Comparison of ENCODE assay signal across 8 cellular contexts in genomic region chr21:36060159-36060921, GRCh38. TPM values are rescaled to one million over a fixed set of nuclear protein-coding genes. Genes with fewer than 3 reads are reported as not detected.
DNase-seq lines count a peak whose midpoint lies in the region; ATAC-seq lines count a peak whose summit lies in the region.

A gene with protein sequence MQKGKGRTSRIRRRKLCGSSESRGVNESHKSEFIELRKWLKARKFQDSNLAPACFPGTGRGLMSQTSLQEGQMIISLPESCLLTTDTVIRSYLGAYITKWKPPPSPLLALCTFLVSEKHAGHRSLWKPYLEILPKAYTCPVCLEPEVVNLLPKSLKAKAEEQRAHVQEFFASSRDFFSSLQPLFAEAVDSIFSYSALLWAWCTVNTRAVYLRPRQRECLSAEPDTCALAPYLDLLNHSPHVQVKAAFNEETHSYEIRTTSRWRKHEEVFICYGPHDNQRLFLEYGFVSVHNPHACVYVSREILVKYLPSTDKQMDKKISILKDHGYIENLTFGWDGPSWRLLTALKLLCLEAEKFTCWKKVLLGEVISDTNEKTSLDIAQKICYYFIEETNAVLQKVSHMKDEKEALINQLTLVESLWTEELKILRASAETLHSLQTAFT (minus strand): TSS chr21:36060526. CDS start chr21:36058888, 1,638 bp downstream.

- H3K9me2 ChIP-seq in Karpas-422 (replicated peaks; ENCODE audit: insufficient read depth, low read length): no peaks in the 10 kb centered on the region

- peaks cover 2 to 38% (median 24%) of the 10 kb centered on the region in 7 donors for H3K4me1 Mint-ChIP-seq in naive thymus-derived CD4-positive, alpha-beta T cell
- peaks cover 3 to 15% of the 10 kb centered on the region in 2 donors for H3K4me1 Mint-ChIP-seq in stimulated activated naive B cell treated with anti-CD40 and anti-IgM and Interleukin-4, amounts not matched to agents 10 μg/mL and 1 μg/mL and 100 μg/mL, for 72 hours

- DNase-seq in DMS79 treated with DMSO at 0.1 percent for 48 hours (lab: John Stamatoyannopoulos, UW): peak; percentile 89
- peak; percentile 97 for DNase-seq in Karpas-422
- DNase-seq in RKO (ENCODE audit: low spot score): peak; percentile 95
- peak; percentile 88 for DNase-seq in activated T-helper 1 cell treated with Interleukin-2 at 50 U/mL for 16 hours (ENCODE audit: low read depth)
- peak; percentile 95 for DNase-seq in fibroblast of gingiva (ENCODE audit: low read depth)
- peak; percentile 91 to 97 (median 94) for DNase-seq in naive thymus-derived CD4-positive, alpha-beta T cell
- DNase-seq in stimulated activated naive B cell treated with anti-CD40 and anti-IgM and Interleukin-4, amounts not matched to agents 10 μg/mL and 1 μg/mL and 100 μg/mL, for 72 hours: peak; percentile 92

- peaks cover 44% of the 10 kb centered on the region for H3K4me1 ChIP-seq in Karpas-422 (ENCODE audit: low read length)
- H3K4me1 ChIP-seq in naive thymus-derived CD4-positive, alpha-beta T cell (ENCODE audit: control insufficient read depth in 2 of 2, insufficient read depth in 2 of 2, low read length in 2 of 2): no peaks in the 10 kb centered on the region

- peaks cover 0 to 4% (median 0%) of the 10 kb centered on the region in 5 donors for H3K27me3 Mint-ChIP-seq in naive thymus-derived CD4-positive, alpha-beta T cell
- peaks cover 4 to 9% of the 10 kb centered on the region in 2 donors for H3K27me3 Mint-ChIP-seq in stimulated activated naive B cell treated with anti-CD40 and anti-IgM and Interleukin-4, amounts not matched to agents 10 μg/mL and 1 μg/mL and 100 μg/mL, for 72 hours

- peak within 1 kb of the TSS; percentile 82 for H2AFZ ChIP-seq in Karpas-422 (ENCODE audit: low read length)

- peaks cover 0 to 6% (median 0%) of the 10 kb centered on the region in 11 donors for H3K9me3 Mint-ChIP-seq in naive thymus-derived CD4-positive, alpha-beta T cell
- H3K9me3 Mint-ChIP-seq in stimulated activated naive B cell treated with anti-CD40 and anti-IgM and Interleukin-4, amounts not matched to agents 10 μg/mL and 1 μg/mL and 100 μg/mL, for 72 hours: no peaks in the 10 kb centered on the region

- peak; percentile 88 for ATAC-seq in GM21825 (IDR thresholded peaks at IDR 0.05; ENCODE audit: unreplicated experiment)
- peak; percentile 93 for ATAC-seq in naive thymus-derived CD4-positive, alpha-beta T cell
- ATAC-seq in stimulated activated naive B cell treated with anti-CD40 and anti-IgM and Interleukin-4, amounts not matched to agents 10 μg/mL and 1 μg/mL and 100 μg/mL, for 72 hours (replicated peaks): peak; percentile 89 to 91

- no peaks in the 10 kb centered on the region for H3K27me3 ChIP-seq in Karpas-422 (ENCODE audit: low read length)
- H3K27me3 ChIP-seq in naive thymus-derived CD4-positive, alpha-beta T cell (ENCODE audit: control insufficient read depth in 2 of 2, insufficient read depth in 2 of 2, low read length in 2 of 2): no peaks in the 10 kb centered on the region

- peaks cover 0 to 28% (median 15%) of the 10 kb centered on the region in 5 donors for H3K36me3 Mint-ChIP-seq in naive thymus-derived CD4-positive, alpha-beta T cell
- peaks cover 16 to 25% of the 10 kb centered on the region in 2 donors for H3K36me3 Mint-ChIP-seq in stimulated activated naive B cell treated with anti-CD40 and anti-IgM and Interleukin-4, amounts not matched to agents 10 μg/mL and 1 μg/mL and 100 μg/mL, for 72 hours

- H3K4me2 ChIP-seq in Karpas-422 (ENCODE audit: low read depth, low read length, poor library complexity, severe bottlenecking): peak within 1 kb of the TSS; percentile 87

- intact Hi-C loops in naive thymus-derived CD4-positive, alpha-beta T cell (cut with micrococcal nuclease): loop anchor here (1.0 to 10.0 kb wide), 12 partner anchors 9 to 1445 kb away; partner anchors contain the start of genes CHAF1B (in 2 of the 2), MORC3 (in 2 of the 2), VPS26C (in 2 of the 2) and CBR3 (in 1 of the 2)

- peaks cover 22% of the 10 kb centered on the region for H3K79me2 ChIP-seq in Karpas-422 (ENCODE audit: low read length)

- H3K4me3 Mint-ChIP-seq in naive thymus-derived CD4-positive, alpha-beta T cell: peak within 1 kb of the TSS; percentile 88 to 98 (median 96)
- H3K4me3 Mint-ChIP-seq in stimulated activated naive B cell treated with anti-CD40 and anti-IgM and Interleukin-4, amounts not matched to agents 10 μg/mL and 1 μg/mL and 100 μg/mL, for 72 hours: peak within 1 kb of the TSS; percentile 92 to 93

- CTCF ChIA-PET in naive thymus-derived CD4-positive, alpha-beta T cell (lab: Charles Lee): interaction anchor here (0.6 to 2.4 kb wide), 4 partner anchors 11 to 81 kb away, joined by 3 to 5 read pairs (median 4); no protein-coding TSS in a partner anchor

- no peaks in the 10 kb centered on the region for H3K9me3 ChIP-seq in Karpas-422 (ENCODE audit: low read length)
- H3K9me3 ChIP-seq in naive thymus-derived CD4-positive, alpha-beta T cell (ENCODE audit: control insufficient read depth in 2 of 3, low read length in 3 of 3): no peaks in the 10 kb centered on the region

- peak within 1 kb of the TSS; percentile 98 for H3K4me3 ChIP-seq in Karpas-422 (ENCODE audit: low read length)
- H3K4me3 ChIP-seq in naive thymus-derived CD4-positive, alpha-beta T cell (ENCODE audit: low read length): peak within 1 kb of the TSS; percentile 80

- H3K27ac Mint-ChIP-seq in naive thymus-derived CD4-positive, alpha-beta T cell: peak within 1 kb of the TSS; percentile 96 to 98 (median 97)
- H3K27ac Mint-ChIP-seq in stimulated activated naive B cell treated with anti-CD40 and anti-IgM and Interleukin-4, amounts not matched to agents 10 μg/mL and 1 μg/mL and 100 μg/mL, for 72 hours: peak within 1 kb of the TSS; percentile 98

- H3K36me3 ChIP-seq in Karpas-422 (ENCODE audit: insufficient read depth, low read length): peaks cover 23% of the 10 kb centered on the region
- peaks cover 7 to 35% (median 12%) of the 10 kb centered on the region in 3 experiments for H3K36me3 ChIP-seq in naive thymus-derived CD4-positive, alpha-beta T cell (ENCODE audit: control insufficient read depth in 2 of 3, insufficient read depth in 3 of 3, low read length in 3 of 3)

- peak within 1 kb of the TSS; percentile 81 for H3K27ac ChIP-seq in Karpas-422 (ENCODE audit: low read length)
- peak within 1 kb of the TSS; percentile 89 for H3K27ac ChIP-seq in naive thymus-derived CD4-positive, alpha-beta T cell (ENCODE audit: low read depth, low read length)

- no peaks in the 10 kb centered on the region for H4K20me1 ChIP-seq in Karpas-422 (ENCODE audit: insufficient read depth, low read depth, low read length)

- POLR2A ChIA-PET in naive thymus-derived CD4-positive, alpha-beta T cell (lab: Charles Lee): interaction anchor here (0.6 to 2.9 kb wide), 12 partner anchors 11 to 1173 kb away, joined by 3 to 43 read pairs (median 3); partner anchors contain the start of gene CBR1

- H3K9ac ChIP-seq in Karpas-422 (ENCODE audit: low read length): peak within 1 kb of the TSS; percentile 92

RNA-seq across cellular contexts. Expression of the gene that starts here (rescaled TPM):
- 13.2 and 22.6 TPM in 2 replicates for total RNA-seq in Karpas-422 (2014; rRNA removed; shearing (Covaris generic); ENCODE audit: low replicate concordance)
- total RNA-seq in naive thymus-derived CD4-positive, alpha-beta T cell: 10 to 100 TPM; 17.1 to 31.5 (median 20.9) TPM
- 10 to 100 TPM in 1 of 2 donors, 1 to 10 TPM in 1; 6.7 to 14.0 TPM for polyA plus RNA-seq in naive thymus-derived CD4-positive, alpha-beta T cell

Comparison
In these comparisons a context has a peak if more than half of its experiments do, and no peak if none do; other contexts are left out.
1. Peak in every context shown above with its lines: DNase-seq, ATAC-seq, H3K4me3 ChIP-seq and H3K27ac ChIP-seq.